ENCODE assay signal across 13 cellular contexts in genomic region chr13:109160887-109161669, GRCh38.
DNase-seq lines count a peak whose midpoint lies in the region; ATAC-seq and TF ChIP-seq lines count a peak whose summit lies in the region.
"Had no signal": no experiment of that assay in that cellular context is flagged by ENCODE, and none has a peak within 500 bp of the region (broad histone marks: within the 10 kb centered on the region; RNA-seq: fewer than 3 reads in every experiment).

No MANE protein-coding gene starts in this region.

- no peaks in the 10 kb centered on the region for H3K36me3 ChIP-seq in IMR-90 (ENCODE audit: control insufficient read depth, insufficient read depth, low read length)
- H3K36me3 ChIP-seq in neuronal stem cell (replicated peaks in 1 of 2; ENCODE audit: control insufficient read depth in 2 of 2, insufficient read depth in 2 of 2, low read length in 2 of 2): no peaks in the 10 kb centered on the region
- H3K36me3 ChIP-seq in psoas muscle (ENCODE audit: insufficient read depth in 1 of 2, low read depth in 1 of 2): no peaks in the 10 kb centered on the region
- H3K36me3 ChIP-seq: neutrophil, upper lobe of right lung had no signal

- H3K4me3 ChIP-seq in IMR-90 (ENCODE audit: insufficient read depth, low read depth, low read length) (no peak overlapping the region), neuronal stem cell (ENCODE audit: low read length in 2 of 2) (no peak overlapping the region), psoas muscle (no peak overlapping the region)
- H3K4me3 ChIP-seq: upper lobe of right lung had no signal

- no peak overlapping the region for H3K14ac ChIP-seq in IMR-90 (replicated peaks; ENCODE audit: low read depth, low read length)
- H3K14ac ChIP-seq in neuronal stem cell (ENCODE audit: low read length): no peak overlapping the region

- no peak overlapping the region for H3K56ac ChIP-seq in IMR-90 (ENCODE audit: extremely low read depth, insufficient read depth, low read length)

- intact Hi-C loops in IMR-90 (cut with micrococcal nuclease): no loop called here
- intact Hi-C loops in psoas muscle (cut with DNase I): no loop called here

- H2BK5ac ChIP-seq in IMR-90 (ENCODE audit: low read depth, low read length, poor library complexity, severe bottlenecking): no peak overlapping the region
- H2BK5ac ChIP-seq in neuronal stem cell (ENCODE audit: low read length): no peak overlapping the region

- H2BK120ac ChIP-seq in IMR-90 (ENCODE audit: low read depth, low read length) (no peak overlapping the region; the same call in 1 of the 2 replicates), neuronal stem cell (ENCODE audit: low read depth, low read length) (no peak overlapping the region)

- TF ChIP-seq RAD21 in IMR-90 (IDR thresholded peaks at IDR 0.05; ENCODE audit: low read length): no peak

- peak; percentile 38 for DNase-seq in NK-92 treated with Interleukin-12 subunit alpha and Interleukin-12 subunit beta, amount 100 ng/mL, for 24 hours (lab: John Stamatoyannopoulos, UW)
- DNase-seq in NK-92 (lab: John Stamatoyannopoulos, UW; ENCODE audit: unreplicated experiment) (no peak), IMR-90 (no peak), neuronal stem cell (ENCODE audit: low spot score) (no peak), AML-193 (lab: John Stamatoyannopoulos, UW) (no peak), SHP77 treated with DMSO at 0.1 percent for 48 hours (lab: John Stamatoyannopoulos, UW) (no peak), psoas muscle (no peak)
- DNase-seq: activated CD4-positive, alpha-beta T cell treated with anti-CD3 and anti-CD28 coated beads for 48 hours; NCI-H146; upper lobe of right lung had no signal

- no peak overlapping the region for H3K4me2 ChIP-seq in IMR-90 (ENCODE audit: low read depth, low read length)
- no peak overlapping the region for H3K4me2 ChIP-seq in neuronal stem cell (ENCODE audit: insufficient read depth, low read length, poor library complexity, severe bottlenecking)

- H2BK15ac ChIP-seq in IMR-90 (ENCODE audit: low read depth, low read length) (no peak overlapping the region), neuronal stem cell (ENCODE audit: low read length) (no peak overlapping the region)

- no peak overlapping the region for H2AK9ac ChIP-seq in IMR-90 (replicated peaks; ENCODE audit: low read depth, low read length, poor library complexity)

- H3K79me1 ChIP-seq in IMR-90 (ENCODE audit: low read depth in 1 of 2, low read length in 2 of 2): no peaks in the 10 kb centered on the region
- no peaks in the 10 kb centered on the region for H3K79me1 ChIP-seq in neuronal stem cell (ENCODE audit: low read depth, low read length)

- in situ Hi-C loops in IMR-90 (cut with MboI; ENCODE audit: low sequenced_read_pairs): no loop called here

- H3K18ac ChIP-seq in IMR-90 (ENCODE audit: low read depth, low read length) (no peak overlapping the region; the same call in 1 of the 2 replicates), neuronal stem cell (ENCODE audit: low read length) (no peak overlapping the region)

- H2AK5ac ChIP-seq in IMR-90 (ENCODE audit: low read depth, low read length) (no peak overlapping the region), neuronal stem cell (ENCODE audit: low read depth, low read length) (no peak overlapping the region)

- H3K9me1 ChIP-seq in IMR-90 (ENCODE audit: insufficient read depth, low read length): peaks cover 14% of the 10 kb centered on the region

- no peak for TF ChIP-seq CTCF in IMR-90 (conservative IDR thresholded peaks at IDR 0.05; ENCODE audit: low read depth, low read length)
- TF ChIP-seq CTCF in psoas muscle (IDR thresholded peaks at IDR 0.05): no peak

- CTCF ChIA-PET in IMR-90 (lab: Yijun Ruan, JAX): no interaction called here

- TF ChIP-seq POLR2A in IMR-90 (IDR thresholded peaks at IDR 0.05; ENCODE audit: low read depth, low read length): no peak

- H4K91ac ChIP-seq in IMR-90 (ENCODE audit: insufficient read depth, low read depth, low read length) (no peak overlapping the region), neuronal stem cell (ENCODE audit: low read depth, low read length, poor library complexity) (no peak overlapping the region)

- ATAC-seq in HG02571 (IDR thresholded peaks at IDR 0.05; ENCODE audit: unreplicated experiment): peak; percentile 14
- ATAC-seq in IMR-90 (ENCODE audit: low read depth): no peak
- no peak for ATAC-seq in psoas muscle
- ATAC-seq: Right ventricle myocardium inferior, upper lobe of right lung had no signal

- H3K4ac ChIP-seq in IMR-90 (ENCODE audit: low read depth, low read length) (no peak overlapping the region), neuronal stem cell (ENCODE audit: low read length) (no peak overlapping the region)

- H3K9me3 ChIP-seq in IMR-90 (ENCODE audit: control insufficient read depth, insufficient read depth, low read length): no peaks in the 10 kb centered on the region
- H3K9me3 ChIP-seq in neuronal stem cell (replicated peaks in 1 of 2; ENCODE audit: control insufficient read depth in 2 of 2, insufficient read depth in 1 of 2, low read depth in 1 of 2, low read length in 2 of 2): no peaks in the 10 kb centered on the region
- no peaks in the 10 kb centered on the region for H3K9me3 ChIP-seq in psoas muscle
- H3K9me3 ChIP-seq: neutrophil, upper lobe of right lung had no signal

- no TSS peak for BruUV-seq in IMR-90 (replicated peaks; lab: Mats Ljungman, UMichigan)

- dilution Hi-C loops in IMR-90 (cut with HindIII; ENCODE audit: low sequenced_read_pairs, unreplicated experiment): no loop called here

- POLR2A ChIA-PET in IMR-90 (lab: Charles Lee; ENCODE audit: unreplicated experiment): no interaction called here

- H3K27ac ChIP-seq in IMR-90 (ENCODE audit: insufficient read depth, low read length) (no peak overlapping the region), neuronal stem cell (replicated peaks; ENCODE audit: low read length) (no peak overlapping the region), psoas muscle (no peak overlapping the region)
- H3K27ac ChIP-seq: upper lobe of right lung had no signal

- H3K9ac ChIP-seq in IMR-90 (ENCODE audit: low read depth, low read length) (no peak overlapping the region), neuronal stem cell (ENCODE audit: low read depth, low read length, poor library complexity) (no peak overlapping the region)

- H4K20me1 ChIP-seq in IMR-90 (ENCODE audit: insufficient read depth, low read length): no peaks in the 10 kb centered on the region

- no peaks in the 10 kb centered on the region for H3K27me3 ChIP-seq in IMR-90 (ENCODE audit: control insufficient read depth, insufficient read depth, low read length)
- no peaks in the 10 kb centered on the region for H3K27me3 ChIP-seq in neuronal stem cell (ENCODE audit: control insufficient read depth in 3 of 3, insufficient read depth in 3 of 3, low read depth in 1 of 3, low read length in 3 of 3)
- H3K27me3 ChIP-seq in psoas muscle (ENCODE audit: insufficient read depth in 3 of 3, low read length in 2 of 3): no peaks in the 10 kb centered on the region
- H3K27me3 ChIP-seq: neutrophil, upper lobe of right lung had no signal

- H3K23ac ChIP-seq in IMR-90 (ENCODE audit: low read depth, low read length): no peak overlapping the region
- no peak overlapping the region for H3K23ac ChIP-seq in neuronal stem cell (ENCODE audit: low read depth, low read length, poor library complexity)

- no peak overlapping the region for H4K5ac ChIP-seq in IMR-90 (ENCODE audit: low read depth, low read length)

- H4K8ac ChIP-seq in IMR-90 (ENCODE audit: low read depth in 2 of 2, low read length in 2 of 2) (no peak overlapping the region), neuronal stem cell (ENCODE audit: low read depth, low read length) (no peak overlapping the region)

- H2BK12ac ChIP-seq in neuronal stem cell (ENCODE audit: low read length): no peak overlapping the region

- WGBS in IMR-90 (ENCODE audit: extremely low coverage in 2 of 2, insufficient read length in 1 of 2), 2 experiments: 87% methylated on average over 3 of the region's 11 CpGs; no CpG with 5 or more reads in 1 of the 2 experiments
- no CpG with 5 or more reads among the region's 11 CpGs for WGBS in neuronal stem cell (ENCODE audit: extremely low coverage in 2 of 2, insufficient read length in 2 of 2, insufficient replicate concordance in 1 of 2), 2 donors
- 86 to 92% (median 89%) methylated on average over 11 of the region's 11 CpGs for WGBS in psoas muscle, 3 donors

- H3K4me1 ChIP-seq in IMR-90 (ENCODE audit: control insufficient read depth, insufficient read depth, low read length) (peaks cover 10% of the 10 kb centered on the region), neuronal stem cell (ENCODE audit: control insufficient read depth in 2 of 2, insufficient read depth in 1 of 2, low read depth in 1 of 2, low read length in 2 of 2) (peaks cover 9 to 18% of the 10 kb centered on the region in 2 donors), psoas muscle (peaks cover 2% of the 10 kb centered on the region)

- H2BK20ac ChIP-seq in IMR-90 (ENCODE audit: low read depth, low read length): no peak overlapping the region; the same call in 1 of the 2 replicates

- no peak overlapping the region for H2AFZ ChIP-seq in IMR-90 (replicated peaks; ENCODE audit: low read length, poor library complexity)
- H2AFZ ChIP-seq in neuronal stem cell (ENCODE audit: low read length): peak overlapping the region; percentile 25

TF ChIP-seq in IMR-90, 13 proteins besides CTCF, POLR2A, EP300 and RAD21:
- TF ChIP-seq USF2 (IDR thresholded peaks at IDR 0.05; ENCODE audit: low read depth, low read length) (no peak), ELK1 (IDR thresholded peaks at IDR 0.05; ENCODE audit: borderline replicate concordance, low read depth, low read length) (no peak), CEBPB (IDR thresholded peaks at IDR 0.05; ENCODE audit: low read depth, low read length) (peak; percentile 43; the same call in 1 of the 2 replicates), NFE2L2 (IDR thresholded peaks at IDR 0.05; ENCODE audit: low read depth, low read length) (no peak)
